In genomic region chr7:129085148-129085547, GRCh38 we compare ENCODE assay signal across 25 cellular contexts.
"Had no signal": no experiment of that assay in that cellular context is flagged by ENCODE, and none has a peak within 500 bp of the region (broad histone marks: within the 10 kb centered on the region; RNA-seq: fewer than 3 reads in every experiment).

No MANE protein-coding gene starts in this region.

- H3K4me1 Mint-ChIP-seq: endodermal cell had no signal

- FAIRE-seq: endometrium, islet of Langerhans, keratinocyte had no signal

- H3K27me3 ChIP-seq: colonic mucosa had no signal

- DNase-seq: colonic mucosa; cortex of kidney; effector CD8-positive, alpha-beta T cell; effector memory CD8-positive, alpha-beta T cell; esophagus squamous epithelium; foreskin fibroblast; foreskin melanocyte; heart left ventricle; hippocampal formation; left cardiac atrium; left lung; left ventricle myocardium superior; lower lobe of right lung; mesenchymal stem cell; mucosa of descending colon; naive B cell had no signal

- H3K4me1 ChIP-seq: colonic mucosa, esophagus squamous epithelium, gastroesophageal sphincter, heart left ventricle had no signal

- H3K27ac Mint-ChIP-seq: dendritic cell treated with granulocyte-macrophage colony-stimulating factor and Interleukin-4, amounts not matched to agents 40 ng/mL and 50 ng/mL, for 4 days; effector memory CD8-positive, alpha-beta T cell; endodermal cell; mesothelial cell of epicardium; naive B cell had no signal

- ATAC-seq: effector memory CD8-positive, alpha-beta T cell; esophagus mucosa; gastroesophageal sphincter; heart left ventricle; left cardiac atrium; left lung; left ventricle myocardium superior; lower lobe of right lung; mucosa of descending colon had no signal

- H3K27me3 Mint-ChIP-seq: dendritic cell treated with granulocyte-macrophage colony-stimulating factor and Interleukin-4, amounts not matched to agents 40 ng/mL and 50 ng/mL, for 4 days; naive B cell had no signal

- H3K4me3 ChIP-seq: colonic mucosa, esophagus squamous epithelium, gastroesophageal sphincter, heart left ventricle, left lung, lower lobe of right lung, mucosa of descending colon had no signal

- H3K27ac ChIP-seq: colonic mucosa, epithelial cell of prostate, esophagus squamous epithelium, gastroesophageal sphincter, heart left ventricle, left lung, lower lobe of right lung had no signal

- H3K9me3 Mint-ChIP-seq: dendritic cell treated with granulocyte-macrophage colony-stimulating factor and Interleukin-4, amounts not matched to agents 40 ng/mL and 50 ng/mL, for 4 days; effector memory CD8-positive, alpha-beta T cell; endodermal cell; mesothelial cell of epicardium; naive B cell had no signal

- H3K36me3 ChIP-seq: colonic mucosa, esophagus squamous epithelium, gastroesophageal sphincter, heart left ventricle, left lung, lower lobe of right lung had no signal

- H3K9me3 ChIP-seq: colonic mucosa, esophagus squamous epithelium, gastroesophageal sphincter, heart left ventricle, left lung, lower lobe of right lung, mucosa of descending colon had no signal

- H3K4me3 Mint-ChIP-seq: dendritic cell treated with granulocyte-macrophage colony-stimulating factor and Interleukin-4, amounts not matched to agents 40 ng/mL and 50 ng/mL, for 4 days; effector memory CD8-positive, alpha-beta T cell; endodermal cell; mesothelial cell of epicardium; naive B cell had no signal

- H3K36me3 Mint-ChIP-seq: mesothelial cell of epicardium, naive B cell had no signal
